In genomic region chr3:63344676-63345075, GRCh38 we compare ENCODE assay signal across 1 cellular context.
TF ChIP-seq lines count a peak whose summit lies in the region.

No MANE protein-coding gene starts in this region.

TF ChIP-seq in H1, 55 proteins besides CTCF, POLR2A, EP300 and RAD21:
- TF ChIP-seq KDM5A (IDR thresholded peaks at IDR 0.05; ENCODE audit: low read length), result no peak
- TF ChIP-seq CBX5 (IDR thresholded peaks at IDR 0.05; ENCODE audit: low read depth, low read length), result no peak
- TF ChIP-seq RNF2 (IDR thresholded peaks at IDR 0.05; ENCODE audit: borderline replicate concordance, low read depth, low read length, missing control alignments, poor library complexity, severe bottlenecking), result no peak
- no peak for TF ChIP-seq KDM1A (IDR thresholded peaks at IDR 0.05; ENCODE audit: borderline replicate concordance, low read length)
- TF ChIP-seq CREB1 (IDR thresholded peaks at IDR 0.05), result no peak
- no peak for TF ChIP-seq BACH1 (IDR thresholded peaks at IDR 0.05; ENCODE audit: low read length)
- TF ChIP-seq ATF2 (IDR thresholded peaks at IDR 0.05; ENCODE audit: low read length), result no peak
- TF ChIP-seq CHD2 (IDR thresholded peaks at IDR 0.05; ENCODE audit: low read length), result no peak
- TF ChIP-seq SP1 (IDR thresholded peaks at IDR 0.05; ENCODE audit: low read depth, low read length), result no peak
- no peak for TF ChIP-seq TAF7 (optimal IDR thresholded peaks at IDR 0.05; ENCODE audit: borderline replicate concordance, low read depth, low read length)
- TF ChIP-seq MAX (IDR thresholded peaks at IDR 0.05), result no peak
- no peak for TF ChIP-seq EGR1 (IDR thresholded peaks at IDR 0.05; ENCODE audit: borderline replicate concordance, low read depth, low read length)
- no peak for TF ChIP-seq E2F6 (IDR thresholded peaks at IDR 0.05)
- TF ChIP-seq CHD7 (IDR thresholded peaks at IDR 0.05; ENCODE audit: insufficient replicate concordance, low read length), result no peak
- no peak for TF ChIP-seq GTF2F1 (IDR thresholded peaks at IDR 0.05; ENCODE audit: borderline replicate concordance, low read depth, low read length)
- no peak for TF ChIP-seq TCF12 (IDR thresholded peaks at IDR 0.05; ENCODE audit: low read depth, low read length)
- no peak for TF ChIP-seq GABPA (IDR thresholded peaks at IDR 0.05; ENCODE audit: borderline replicate concordance, insufficient read depth, low read length)
- TF ChIP-seq HDAC2 (IDR thresholded peaks at IDR 0.05; ENCODE audit: borderline replicate concordance in 1 of 2, low read depth in 2 of 2, low read length in 2 of 2), result no peak
